8 cellular contexts compared by ENCODE assay signal in genomic region chr10:78974409-78975317, GRCh38.
DNase-seq lines count a peak whose midpoint lies in the region; ATAC-seq and TF ChIP-seq lines count a peak whose summit lies in the region.

No MANE protein-coding gene starts in this region.

- DNase-seq in GDM1 (lab: John Stamatoyannopoulos, UW) (peak; percentile 51), SK-N-MC (ENCODE audit: low read depth, low spot score) (no peak), cardiac muscle cell (ENCODE audit: low read depth in 1 of 2, low spot score in 1 of 2) (peak; percentile 50 to 88), pons (ENCODE audit: low spot score) (peak; percentile 77), transverse colon (peak; percentile 57)
- DNase-seq in Jurkat, Clone E6-1 (ENCODE audit: low read depth, low spot score), result peak; percentile 28
- DNase-seq in activated naive CD4-positive, alpha-beta T cell treated with anti-CD3 and anti-CD28 coated beads, Interleukin-2, amount 50 U/mL, for 72 hours (ENCODE audit: low spot score in 2 of 2), result peak; percentile 57 to 73

- intact Hi-C loops in transverse colon (cut with DNase I; ENCODE audit: low total_unique reads), result no loop called here

- in situ Hi-C loops in transverse colon (cut with MboI; ENCODE audit: low pct_ligation_motif_present in 1 of 4, low pct_unique_long_range_greater_than_20kb in 1 of 4, low sequenced_read_pairs in 3 of 4), result no loop called here

- H3K36me3 ChIP-seq in SK-N-MC (ENCODE audit: insufficient read depth, low read length) (no peaks in the 10 kb centered on the region), cardiac muscle cell (no peaks in the 10 kb centered on the region), transverse colon (no peaks in the 10 kb centered on the region)

- H3K9me3 Mint-ChIP-seq in activated naive CD4-positive, alpha-beta T cell treated with anti-CD3 and anti-CD28 coated beads, Interleukin-2, amount 50 U/mL, for 72 hours, result no peaks in the 10 kb centered on the region

- peak; percentile 78 for TF ChIP-seq CTCF in cardiac muscle cell (IDR thresholded peaks at IDR 0.05; ENCODE audit: low read depth, low read length)
- TF ChIP-seq CTCF in transverse colon (IDR thresholded peaks at IDR 0.05), result peak; percentile 53 to 68 (median 59)

- H3K4me1 ChIP-seq in cardiac muscle cell (ENCODE audit: low read depth) (peaks cover 50% of the 10 kb centered on the region), transverse colon (peaks cover 22 to 29% (median 25%) of the 10 kb centered on the region in 4 donors)

- H3K27ac ChIP-seq in SK-N-MC (peak overlapping the region; percentile 83), cardiac muscle cell (peak overlapping the region; percentile 85), transverse colon (peak overlapping the region; percentile 92 to 95 (median 94))

- H3K36me3 Mint-ChIP-seq in activated naive CD4-positive, alpha-beta T cell treated with anti-CD3 and anti-CD28 coated beads, Interleukin-2, amount 50 U/mL, for 72 hours, result no peaks in the 10 kb centered on the region

- TF ChIP-seq POLR2A in transverse colon (IDR thresholded peaks at IDR 0.05), result no peak

- H3K4me3 ChIP-seq in Jurkat, Clone E6-1 (ENCODE audit: low read length), result peak overlapping the region; percentile 55
- peak overlapping the region; percentile 74 for H3K4me3 ChIP-seq in SK-N-MC
- no peak overlapping the region for H3K4me3 ChIP-seq in cardiac muscle cell
- H3K4me3 ChIP-seq in transverse colon, result peak overlapping the region; percentile 30 to 56 (median 48)

- H3K27ac Mint-ChIP-seq in activated naive CD4-positive, alpha-beta T cell treated with anti-CD3 and anti-CD28 coated beads, Interleukin-2, amount 50 U/mL, for 72 hours, result peak overlapping the region; percentile 87 to 99

- peak overlapping the region; percentile 66 for H3K9ac ChIP-seq in SK-N-MC (ENCODE audit: insufficient read length)

- no peaks in the 10 kb centered on the region for H3K9me3 ChIP-seq in SK-N-MC (ENCODE audit: low read depth, low read length)
- no peaks in the 10 kb centered on the region for H3K9me3 ChIP-seq in cardiac muscle cell (ENCODE audit: low read depth)
- no peaks in the 10 kb centered on the region for H3K9me3 ChIP-seq in transverse colon

- WGBS in transverse colon (ENCODE audit: low coverage in 1 of 2), 2 donors, result 13 to 23% methylated on average over 6 to 16 of the region's 16 CpGs

- TF ChIP-seq EP300 in transverse colon (IDR thresholded peaks at IDR 0.05; ENCODE audit: low read depth), result no peak

- H3K27me3 ChIP-seq in cardiac muscle cell, result no peaks in the 10 kb centered on the region
- H3K27me3 ChIP-seq in transverse colon, result no peaks in the 10 kb centered on the region

- peak; percentile 61 to 81 for ATAC-seq in activated naive CD4-positive, alpha-beta T cell treated with anti-CD3 and anti-CD28 coated beads, Interleukin-2, amount 50 U/mL, for 72 hours
- ATAC-seq in GM21786 (IDR thresholded peaks at IDR 0.05; ENCODE audit: unreplicated experiment), result no peak
